In the genomic region with DNA sequence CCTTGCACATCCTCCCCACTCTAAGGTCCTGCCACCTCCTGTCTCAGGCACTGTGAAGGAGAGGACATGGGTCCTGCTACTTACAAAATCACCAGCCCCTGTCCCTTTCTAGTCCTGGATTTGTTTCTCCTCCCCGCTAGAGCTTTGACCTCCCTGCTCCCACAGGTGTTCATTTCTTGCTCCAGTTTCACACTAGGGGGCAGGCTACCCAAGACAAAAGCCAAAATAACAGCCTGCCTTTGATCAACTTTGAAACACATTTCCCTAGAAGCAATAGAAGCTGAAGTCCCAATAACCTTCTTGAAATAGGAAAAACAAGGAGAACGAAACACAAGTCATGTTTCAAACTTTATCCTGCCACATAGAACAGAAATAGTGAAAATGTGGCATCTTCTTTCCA, we compare ENCODE assay signal across 8 cellular contexts.
DNase-seq lines count a peak whose midpoint lies in the region; ATAC-seq, FAIRE-seq and TF ChIP-seq lines count a peak whose summit lies in the region.

No MANE protein-coding gene starts in this region.

- TF ChIP-seq POLR2A in H54 (IDR thresholded peaks at IDR 0.05; ENCODE audit: low read depth, low read length) = no peak

- no peak overlapping the region for H3K27ac ChIP-seq in mesenchymal stem cell (ENCODE audit: low read length, poor library complexity, severe bottlenecking)

- H3K23ac ChIP-seq in mesenchymal stem cell (ENCODE audit: low read length in 2 of 2) = no peak overlapping the region

- FAIRE-seq in H54 (lab: Jason Lieb, UNC) = no peak

- no peak for ATAC-seq in GM19328 (IDR thresholded peaks at IDR 0.05; ENCODE audit: unreplicated experiment)

- H2BK15ac ChIP-seq in mesenchymal stem cell (ENCODE audit: low read depth, poor library complexity, severe bottlenecking) = no peak overlapping the region

- no peaks in the 10 kb centered on the region for H3K79me1 ChIP-seq in mesenchymal stem cell (replicated peaks; ENCODE audit: low read length, poor library complexity, severe bottlenecking)

- peak; percentile 77 for TF ChIP-seq CTCF in choroid plexus epithelial cell (conservative IDR thresholded peaks at IDR 0.05; ENCODE audit: low read depth, low read length)

- H2BK12ac ChIP-seq in mesenchymal stem cell (ENCODE audit: low read length in 2 of 2) = no peak overlapping the region

- H3K4me2 ChIP-seq in mesenchymal stem cell (ENCODE audit: low read length, poor library complexity, severe bottlenecking) = no peak overlapping the region

- no peak overlapping the region for H3K14ac ChIP-seq in mesenchymal stem cell (ENCODE audit: low read length in 2 of 2)

- H3K27me3 ChIP-seq in mesenchymal stem cell (ENCODE audit: control insufficient read depth in 1 of 2, insufficient read depth in 1 of 2, low read length in 2 of 2) = no peaks in the 10 kb centered on the region

- H2BK5ac ChIP-seq in mesenchymal stem cell (ENCODE audit: low read depth, low read length, poor library complexity, severe bottlenecking) = no peak overlapping the region

- DNase-seq in DMS53 treated with DMSO at 0.1 percent for 48 hours (lab: John Stamatoyannopoulos, UW; ENCODE audit: unreplicated experiment) (peak; percentile 8), H54 (ENCODE audit: insufficient read length, low spot score) (peak; percentile 3), RPMI8226 (peak; percentile 19), choroid plexus epithelial cell (ENCODE audit: low read depth) (peak; percentile 59), mucosa of gallbladder (ENCODE audit: low spot score) (peak; percentile 42), mesenchymal stem cell (no peak)
- DNase-seq in NK-92 treated with Interleukin-12 subunit alpha and Interleukin-12 subunit beta, amount 100 ng/mL, for 24 hours (lab: John Stamatoyannopoulos, UW) = no peak

- H3K4me3 ChIP-seq in choroid plexus epithelial cell (ENCODE audit: low read depth, low read length) = no peak overlapping the region
- no peak overlapping the region for H3K4me3 ChIP-seq in mesenchymal stem cell (ENCODE audit: insufficient read depth in 1 of 2, low read depth in 1 of 2, low read length in 2 of 2)

- no peaks in the 10 kb centered on the region for H3K4me1 ChIP-seq in mesenchymal stem cell (ENCODE audit: control insufficient read depth, insufficient read depth, low read depth, low read length)

- no peak overlapping the region for H2BK120ac ChIP-seq in mesenchymal stem cell (ENCODE audit: low read depth, low read length)

- no peaks in the 10 kb centered on the region for H3K36me3 ChIP-seq in mesenchymal stem cell (ENCODE audit: control insufficient read depth in 1 of 2, insufficient read depth in 2 of 2, low read depth in 1 of 2, low read length in 2 of 2)

- 84% methylated on average over 2 of the region's 2 CpGs for WGBS in mesenchymal stem cell

- no peak overlapping the region for H2AK5ac ChIP-seq in mesenchymal stem cell (ENCODE audit: low read length, severe bottlenecking)

- H3K4ac ChIP-seq in mesenchymal stem cell (ENCODE audit: low read depth in 1 of 2, low read length in 2 of 2) = no peak overlapping the region

- H2AFZ ChIP-seq in mesenchymal stem cell (ENCODE audit: low read depth, low read length) = no peak overlapping the region

- H4K8ac ChIP-seq in mesenchymal stem cell (ENCODE audit: low read length) = no peak overlapping the region

- H3K9ac ChIP-seq in mesenchymal stem cell (ENCODE audit: low read length) = no peak overlapping the region

- H3K9me3 ChIP-seq in mesenchymal stem cell (ENCODE audit: control insufficient read depth, low read length) = peaks cover 3% of the 10 kb centered on the region

- H4K91ac ChIP-seq in mesenchymal stem cell (ENCODE audit: low read length) = no peak overlapping the region

- no peak overlapping the region for H3K18ac ChIP-seq in mesenchymal stem cell (ENCODE audit: low read depth in 1 of 2, low read length in 2 of 2)

Comparison
In these comparisons a context has a peak if more than half of its experiments do, and no peak if none do; other contexts are left out.
1. DNase-seq: peak in DMS53 treated with DMSO at 0.1 percent for 48 hours (single experiment), H54 (single experiment), RPMI8226 (single experiment), choroid plexus epithelial cell (single experiment) and mucosa of gallbladder (single experiment); none in mesenchymal stem cell (single experiment) and NK-92 treated with Interleukin-12 subunit alpha and Interleukin-12 subunit beta, amount 100 ng/mL, for 24 hours (single experiment).